1 cellular context compared by ENCODE assay signal in genomic region chr4:169256101-169256612, GRCh38.
TF ChIP-seq lines count a peak whose summit lies in the region.

No MANE protein-coding gene starts in this region.

TF ChIP-seq in HepG2, 621 proteins besides CTCF, POLR2A, EP300 and RAD21:
- peak; percentile 66 for TF ChIP-seq HNRNPK (IDR thresholded peaks at IDR 0.05; ENCODE audit: low read depth, low read length, poor library complexity, severe bottlenecking)
- TF ChIP-seq, protein P1, sequence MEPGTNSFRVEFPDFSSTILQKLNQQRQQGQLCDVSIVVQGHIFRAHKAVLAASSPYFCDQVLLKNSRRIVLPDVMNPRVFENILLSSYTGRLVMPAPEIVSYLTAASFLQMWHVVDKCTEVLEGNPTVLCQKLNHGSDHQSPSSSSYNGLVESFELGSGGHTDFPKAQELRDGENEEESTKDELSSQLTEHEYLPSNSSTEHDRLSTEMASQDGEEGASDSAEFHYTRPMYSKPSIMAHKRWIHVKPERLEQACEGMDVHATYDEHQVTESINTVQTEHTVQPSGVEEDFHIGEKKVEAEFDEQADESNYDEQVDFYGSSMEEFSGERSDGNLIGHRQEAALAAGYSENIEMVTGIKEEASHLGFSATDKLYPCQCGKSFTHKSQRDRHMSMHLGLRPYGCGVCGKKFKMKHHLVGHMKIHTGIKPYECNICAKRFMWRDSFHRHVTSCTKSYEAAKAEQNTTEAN (CRISPR knock-in tag; conservative IDR thresholded peaks at IDR 0.05) = no peak
